In genomic region chr6:164010446-164011071, GRCh38 we compare ENCODE assay signal across 1 cellular context.
TF ChIP-seq lines count a peak whose summit lies in the region.

No MANE protein-coding gene starts in this region.

TF ChIP-seq in WTC11, 78 proteins besides CTCF, POLR2A, EP300 and RAD21 (continued from another document):
- TF ChIP-seq ATF6 (CRISPR knock-in tag; IDR thresholded peaks at IDR 0.05) (no peak), JAZF1 (CRISPR knock-in tag; IDR thresholded peaks at IDR 0.05) (no peak), NFYB (CRISPR knock-in tag; conservative IDR thresholded peaks at IDR 0.05; ENCODE audit: low read depth) (no peak), ESRRA (CRISPR knock-in tag; IDR thresholded peaks at IDR 0.05; ENCODE audit: borderline replicate concordance) (no peak), ZNF423 (CRISPR knock-in tag; IDR thresholded peaks at IDR 0.05) (no peak), ATF1 (CRISPR knock-in tag; IDR thresholded peaks at IDR 0.05) (no peak), ZSCAN18 (CRISPR knock-in tag; IDR thresholded peaks at IDR 0.05) (no peak)
- TF ChIP-seq, protein P1, sequence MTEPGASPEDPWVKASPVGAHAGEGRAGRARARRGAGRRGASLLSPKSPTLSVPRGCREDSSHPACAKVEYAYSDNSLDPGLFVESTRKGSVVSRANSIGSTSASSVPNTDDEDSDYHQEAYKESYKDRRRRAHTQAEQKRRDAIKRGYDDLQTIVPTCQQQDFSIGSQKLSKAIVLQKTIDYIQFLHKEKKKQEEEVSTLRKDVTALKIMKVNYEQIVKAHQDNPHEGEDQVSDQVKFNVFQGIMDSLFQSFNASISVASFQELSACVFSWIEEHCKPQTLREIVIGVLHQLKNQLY (CRISPR knock-in tag; IDR thresholded peaks at IDR 0.05) = no peak
TF ChIP-seq in WTC11: peak in this region for 0.
